1 cellular context compared by ENCODE assay signal in genomic region chr3:169505577-169506155, GRCh38.
TF ChIP-seq lines count a peak whose summit lies in the region.

No MANE protein-coding gene starts in this region.

TF ChIP-seq in GM23338, 12 proteins besides CTCF, POLR2A, EP300 and RAD21 (continued from another document):
- TF ChIP-seq EZH2phosphoT487 (IDR thresholded peaks at IDR 0.05; ENCODE audit: unreplicated experiment), result no peak
- no peak for TF ChIP-seq ZNF114 (CRISPR knock-in tag; IDR thresholded peaks at IDR 0.05)
- TF ChIP-seq CREB1 (CRISPR knock-in tag; IDR thresholded peaks at IDR 0.05; ENCODE audit: low read depth), result no peak
- TF ChIP-seq REST (IDR thresholded peaks at IDR 0.05; ENCODE audit: unreplicated experiment), result no peak
- no peak for TF ChIP-seq STAT1 (IDR thresholded peaks at IDR 0.05; ENCODE audit: unreplicated experiment)
- no peak for TF ChIP-seq POLR2AphosphoS5 (IDR thresholded peaks at IDR 0.05; ENCODE audit: low read depth)
- TF ChIP-seq EZH2 (IDR thresholded peaks at IDR 0.05; ENCODE audit: low read depth, unreplicated experiment), result no peak
- no peak for TF ChIP-seq NANOG (IDR thresholded peaks at IDR 0.05; ENCODE audit: borderline replicate concordance)
- TF ChIP-seq JUNB (IDR thresholded peaks at IDR 0.05; ENCODE audit: unreplicated experiment), result no peak
